Comparison of ENCODE assay signal across 1 cellular context in the genomic region with DNA sequence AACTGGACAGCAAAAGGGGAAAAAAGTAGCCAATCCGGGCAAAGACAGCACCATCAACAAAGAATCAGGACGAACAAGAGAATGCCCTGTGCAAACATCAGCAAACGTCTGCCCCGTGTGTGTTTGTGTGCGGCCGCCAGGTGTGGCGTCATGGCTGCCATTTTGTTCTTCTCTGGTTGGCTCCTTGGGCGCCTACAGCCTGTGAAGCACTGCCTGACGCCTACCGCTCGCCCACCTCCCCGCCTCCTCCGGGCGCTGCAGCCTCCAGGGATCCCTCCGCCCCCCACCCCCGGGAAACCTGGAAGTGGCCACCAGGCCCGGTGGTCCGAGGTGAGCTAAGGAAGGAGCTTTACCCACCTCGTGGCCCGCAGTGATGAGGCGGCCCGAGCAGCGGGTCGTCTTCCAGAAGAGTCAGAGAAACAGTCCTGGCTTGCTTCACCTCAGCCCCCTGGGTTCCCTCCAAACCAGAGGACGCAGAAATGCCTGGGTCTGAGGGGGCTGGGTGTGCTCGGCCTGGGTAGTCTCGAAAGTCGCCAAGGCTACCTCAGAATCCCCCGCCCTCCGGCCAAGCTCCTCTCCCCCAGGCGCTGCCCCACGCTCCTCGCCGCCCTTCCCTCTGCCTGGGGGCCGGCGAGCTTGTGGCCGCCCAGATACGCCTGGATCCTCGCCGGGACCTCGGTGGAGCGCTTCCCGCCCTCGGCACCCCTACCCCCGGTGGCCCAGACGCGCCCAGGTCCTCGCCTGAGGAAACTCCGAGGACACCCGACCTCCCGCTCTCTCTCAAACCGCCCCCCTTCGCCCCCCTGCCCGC.
TF ChIP-seq lines count a peak whose summit lies in the region.

No MANE protein-coding gene starts in this region.

TF ChIP-seq in K562, 482 proteins besides CTCF, POLR2A, EP300 and RAD21 (continues in another document):
- TF ChIP-seq SMAD3 (CRISPR knock-in tag; conservative IDR thresholded peaks at IDR 0.05): 0 out of 2 replicates have a peak, but pooled peaks have one; percentile 6
- TF ChIP-seq, protein P1, sequence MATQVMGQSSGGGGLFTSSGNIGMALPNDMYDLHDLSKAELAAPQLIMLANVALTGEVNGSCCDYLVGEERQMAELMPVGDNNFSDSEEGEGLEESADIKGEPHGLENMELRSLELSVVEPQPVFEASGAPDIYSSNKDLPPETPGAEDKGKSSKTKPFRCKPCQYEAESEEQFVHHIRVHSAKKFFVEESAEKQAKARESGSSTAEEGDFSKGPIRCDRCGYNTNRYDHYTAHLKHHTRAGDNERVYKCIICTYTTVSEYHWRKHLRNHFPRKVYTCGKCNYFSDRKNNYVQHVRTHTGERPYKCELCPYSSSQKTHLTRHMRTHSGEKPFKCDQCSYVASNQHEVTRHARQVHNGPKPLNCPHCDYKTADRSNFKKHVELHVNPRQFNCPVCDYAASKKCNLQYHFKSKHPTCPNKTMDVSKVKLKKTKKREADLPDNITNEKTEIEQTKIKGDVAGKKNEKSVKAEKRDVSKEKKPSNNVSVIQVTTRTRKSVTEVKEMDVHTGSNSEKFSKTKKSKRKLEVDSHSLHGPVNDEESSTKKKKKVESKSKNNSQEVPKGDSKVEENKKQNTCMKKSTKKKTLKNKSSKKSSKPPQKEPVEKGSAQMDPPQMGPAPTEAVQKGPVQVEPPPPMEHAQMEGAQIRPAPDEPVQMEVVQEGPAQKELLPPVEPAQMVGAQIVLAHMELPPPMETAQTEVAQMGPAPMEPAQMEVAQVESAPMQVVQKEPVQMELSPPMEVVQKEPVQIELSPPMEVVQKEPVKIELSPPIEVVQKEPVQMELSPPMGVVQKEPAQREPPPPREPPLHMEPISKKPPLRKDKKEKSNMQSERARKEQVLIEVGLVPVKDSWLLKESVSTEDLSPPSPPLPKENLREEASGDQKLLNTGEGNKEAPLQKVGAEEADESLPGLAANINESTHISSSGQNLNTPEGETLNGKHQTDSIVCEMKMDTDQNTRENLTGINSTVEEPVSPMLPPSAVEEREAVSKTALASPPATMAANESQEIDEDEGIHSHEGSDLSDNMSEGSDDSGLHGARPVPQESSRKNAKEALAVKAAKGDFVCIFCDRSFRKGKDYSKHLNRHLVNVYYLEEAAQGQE (CRISPR knock-in tag; IDR thresholded peaks at IDR 0.05; ENCODE audit: low read depth): no peak
- TF ChIP-seq, protein P2, sequence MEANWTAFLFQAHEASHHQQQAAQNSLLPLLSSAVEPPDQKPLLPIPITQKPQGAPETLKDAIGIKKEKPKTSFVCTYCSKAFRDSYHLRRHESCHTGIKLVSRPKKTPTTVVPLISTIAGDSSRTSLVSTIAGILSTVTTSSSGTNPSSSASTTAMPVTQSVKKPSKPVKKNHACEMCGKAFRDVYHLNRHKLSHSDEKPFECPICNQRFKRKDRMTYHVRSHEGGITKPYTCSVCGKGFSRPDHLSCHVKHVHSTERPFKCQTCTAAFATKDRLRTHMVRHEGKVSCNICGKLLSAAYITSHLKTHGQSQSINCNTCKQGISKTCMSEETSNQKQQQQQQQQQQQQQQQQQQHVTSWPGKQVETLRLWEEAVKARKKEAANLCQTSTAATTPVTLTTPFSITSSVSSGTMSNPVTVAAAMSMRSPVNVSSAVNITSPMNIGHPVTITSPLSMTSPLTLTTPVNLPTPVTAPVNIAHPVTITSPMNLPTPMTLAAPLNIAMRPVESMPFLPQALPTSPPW (CRISPR knock-in tag; IDR thresholded peaks at IDR 0.05): peak; percentile 27
- TF ChIP-seq, protein P3, sequence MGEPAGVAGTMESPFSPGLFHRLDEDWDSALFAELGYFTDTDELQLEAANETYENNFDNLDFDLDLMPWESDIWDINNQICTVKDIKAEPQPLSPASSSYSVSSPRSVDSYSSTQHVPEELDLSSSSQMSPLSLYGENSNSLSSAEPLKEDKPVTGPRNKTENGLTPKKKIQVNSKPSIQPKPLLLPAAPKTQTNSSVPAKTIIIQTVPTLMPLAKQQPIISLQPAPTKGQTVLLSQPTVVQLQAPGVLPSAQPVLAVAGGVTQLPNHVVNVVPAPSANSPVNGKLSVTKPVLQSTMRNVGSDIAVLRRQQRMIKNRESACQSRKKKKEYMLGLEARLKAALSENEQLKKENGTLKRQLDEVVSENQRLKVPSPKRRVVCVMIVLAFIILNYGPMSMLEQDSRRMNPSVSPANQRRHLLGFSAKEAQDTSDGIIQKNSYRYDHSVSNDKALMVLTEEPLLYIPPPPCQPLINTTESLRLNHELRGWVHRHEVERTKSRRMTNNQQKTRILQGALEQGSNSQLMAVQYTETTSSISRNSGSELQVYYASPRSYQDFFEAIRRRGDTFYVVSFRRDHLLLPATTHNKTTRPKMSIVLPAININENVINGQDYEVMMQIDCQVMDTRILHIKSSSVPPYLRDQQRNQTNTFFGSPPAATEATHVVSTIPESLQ (CRISPR knock-in tag; IDR thresholded peaks at IDR 0.05): no peak
- peak; percentile 62; the same call in 1 of the 2 replicates for TF ChIP-seq CXXC5 (CRISPR knock-in tag; IDR thresholded peaks at IDR 0.05)
- TF ChIP-seq, protein P4, sequence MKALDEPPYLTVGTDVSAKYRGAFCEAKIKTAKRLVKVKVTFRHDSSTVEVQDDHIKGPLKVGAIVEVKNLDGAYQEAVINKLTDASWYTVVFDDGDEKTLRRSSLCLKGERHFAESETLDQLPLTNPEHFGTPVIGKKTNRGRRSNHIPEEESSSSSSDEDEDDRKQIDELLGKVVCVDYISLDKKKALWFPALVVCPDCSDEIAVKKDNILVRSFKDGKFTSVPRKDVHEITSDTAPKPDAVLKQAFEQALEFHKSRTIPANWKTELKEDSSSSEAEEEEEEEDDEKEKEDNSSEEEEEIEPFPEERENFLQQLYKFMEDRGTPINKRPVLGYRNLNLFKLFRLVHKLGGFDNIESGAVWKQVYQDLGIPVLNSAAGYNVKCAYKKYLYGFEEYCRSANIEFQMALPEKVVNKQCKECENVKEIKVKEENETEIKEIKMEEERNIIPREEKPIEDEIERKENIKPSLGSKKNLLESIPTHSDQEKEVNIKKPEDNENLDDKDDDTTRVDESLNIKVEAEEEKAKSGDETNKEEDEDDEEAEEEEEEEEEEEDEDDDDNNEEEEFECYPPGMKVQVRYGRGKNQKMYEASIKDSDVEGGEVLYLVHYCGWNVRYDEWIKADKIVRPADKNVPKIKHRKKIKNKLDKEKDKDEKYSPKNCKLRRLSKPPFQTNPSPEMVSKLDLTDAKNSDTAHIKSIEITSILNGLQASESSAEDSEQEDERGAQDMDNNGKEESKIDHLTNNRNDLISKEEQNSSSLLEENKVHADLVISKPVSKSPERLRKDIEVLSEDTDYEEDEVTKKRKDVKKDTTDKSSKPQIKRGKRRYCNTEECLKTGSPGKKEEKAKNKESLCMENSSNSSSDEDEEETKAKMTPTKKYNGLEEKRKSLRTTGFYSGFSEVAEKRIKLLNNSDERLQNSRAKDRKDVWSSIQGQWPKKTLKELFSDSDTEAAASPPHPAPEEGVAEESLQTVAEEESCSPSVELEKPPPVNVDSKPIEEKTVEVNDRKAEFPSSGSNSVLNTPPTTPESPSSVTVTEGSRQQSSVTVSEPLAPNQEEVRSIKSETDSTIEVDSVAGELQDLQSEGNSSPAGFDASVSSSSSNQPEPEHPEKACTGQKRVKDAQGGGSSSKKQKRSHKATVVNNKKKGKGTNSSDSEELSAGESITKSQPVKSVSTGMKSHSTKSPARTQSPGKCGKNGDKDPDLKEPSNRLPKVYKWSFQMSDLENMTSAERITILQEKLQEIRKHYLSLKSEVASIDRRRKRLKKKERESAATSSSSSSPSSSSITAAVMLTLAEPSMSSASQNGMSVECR (CRISPR knock-in tag; IDR thresholded peaks at IDR 0.05): no peak
- no peak for TF ChIP-seq ZNF384 (IDR thresholded peaks at IDR 0.05; ENCODE audit: low read depth, low read length)
- peak; percentile 76; the same call in 1 of the 2 replicates for TF ChIP-seq ZNF583 (CRISPR knock-in tag; IDR thresholded peaks at IDR 0.05)
- TF ChIP-seq RBM15 (IDR thresholded peaks at IDR 0.05; ENCODE audit: insufficient read depth, low read length): no peak
- 0 out of 2 replicates have a peak, but pooled peaks have one; percentile 66 for TF ChIP-seq RBM14 (IDR thresholded peaks at IDR 0.05; ENCODE audit: borderline replicate concordance, insufficient read depth, low read depth, low read length)
- no peak for TF ChIP-seq SMAD1 (IDR thresholded peaks at IDR 0.05; ENCODE audit: low read depth, low read length, partially characterized antibody)
- TF ChIP-seq, protein P5, sequence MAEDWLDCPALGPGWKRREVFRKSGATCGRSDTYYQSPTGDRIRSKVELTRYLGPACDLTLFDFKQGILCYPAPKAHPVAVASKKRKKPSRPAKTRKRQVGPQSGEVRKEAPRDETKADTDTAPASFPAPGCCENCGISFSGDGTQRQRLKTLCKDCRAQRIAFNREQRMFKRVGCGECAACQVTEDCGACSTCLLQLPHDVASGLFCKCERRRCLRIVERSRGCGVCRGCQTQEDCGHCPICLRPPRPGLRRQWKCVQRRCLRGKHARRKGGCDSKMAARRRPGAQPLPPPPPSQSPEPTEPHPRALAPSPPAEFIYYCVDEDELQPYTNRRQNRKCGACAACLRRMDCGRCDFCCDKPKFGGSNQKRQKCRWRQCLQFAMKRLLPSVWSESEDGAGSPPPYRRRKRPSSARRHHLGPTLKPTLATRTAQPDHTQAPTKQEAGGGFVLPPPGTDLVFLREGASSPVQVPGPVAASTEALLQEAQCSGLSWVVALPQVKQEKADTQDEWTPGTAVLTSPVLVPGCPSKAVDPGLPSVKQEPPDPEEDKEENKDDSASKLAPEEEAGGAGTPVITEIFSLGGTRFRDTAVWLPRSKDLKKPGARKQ (CRISPR knock-in tag; IDR thresholded peaks at IDR 0.05): no peak
- TF ChIP-seq, protein P6, sequence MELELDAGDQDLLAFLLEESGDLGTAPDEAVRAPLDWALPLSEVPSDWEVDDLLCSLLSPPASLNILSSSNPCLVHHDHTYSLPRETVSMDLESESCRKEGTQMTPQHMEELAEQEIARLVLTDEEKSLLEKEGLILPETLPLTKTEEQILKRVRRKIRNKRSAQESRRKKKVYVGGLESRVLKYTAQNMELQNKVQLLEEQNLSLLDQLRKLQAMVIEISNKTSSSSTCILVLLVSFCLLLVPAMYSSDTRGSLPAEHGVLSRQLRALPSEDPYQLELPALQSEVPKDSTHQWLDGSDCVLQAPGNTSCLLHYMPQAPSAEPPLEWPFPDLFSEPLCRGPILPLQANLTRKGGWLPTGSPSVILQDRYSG (tag; conservative IDR thresholded peaks at IDR 0.05; ENCODE audit: low read depth): peak; percentile 74; the same call in 1 of the 2 replicates
- TF ChIP-seq, protein P7, sequence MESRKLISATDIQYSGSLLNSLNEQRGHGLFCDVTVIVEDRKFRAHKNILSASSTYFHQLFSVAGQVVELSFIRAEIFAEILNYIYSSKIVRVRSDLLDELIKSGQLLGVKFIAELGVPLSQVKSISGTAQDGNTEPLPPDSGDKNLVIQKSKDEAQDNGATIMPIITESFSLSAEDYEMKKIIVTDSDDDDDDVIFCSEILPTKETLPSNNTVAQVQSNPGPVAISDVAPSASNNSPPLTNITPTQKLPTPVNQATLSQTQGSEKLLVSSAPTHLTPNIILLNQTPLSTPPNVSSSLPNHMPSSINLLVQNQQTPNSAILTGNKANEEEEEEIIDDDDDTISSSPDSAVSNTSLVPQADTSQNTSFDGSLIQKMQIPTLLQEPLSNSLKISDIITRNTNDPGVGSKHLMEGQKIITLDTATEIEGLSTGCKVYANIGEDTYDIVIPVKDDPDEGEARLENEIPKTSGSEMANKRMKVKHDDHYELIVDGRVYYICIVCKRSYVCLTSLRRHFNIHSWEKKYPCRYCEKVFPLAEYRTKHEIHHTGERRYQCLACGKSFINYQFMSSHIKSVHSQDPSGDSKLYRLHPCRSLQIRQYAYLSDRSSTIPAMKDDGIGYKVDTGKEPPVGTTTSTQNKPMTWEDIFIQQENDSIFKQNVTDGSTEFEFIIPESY (CRISPR knock-in tag; IDR thresholded peaks at IDR 0.05): peak; percentile 66; the same call in 1 of the 2 replicates
- peak; percentile 1 for TF ChIP-seq CHD4 (IDR thresholded peaks at IDR 0.05; ENCODE audit: insufficient read depth, insufficient replicate concordance, low read depth, low read length, poor library complexity, severe bottlenecking)
- TF ChIP-seq PTTG1 (tag; IDR thresholded peaks at IDR 0.05; ENCODE audit: low read depth): peak; percentile 19; the same call in 1 of the 2 replicates
- TF ChIP-seq MEF2D (tag; conservative IDR thresholded peaks at IDR 0.05; ENCODE audit: low read depth): peak; percentile 81
- TF ChIP-seq, protein P8, sequence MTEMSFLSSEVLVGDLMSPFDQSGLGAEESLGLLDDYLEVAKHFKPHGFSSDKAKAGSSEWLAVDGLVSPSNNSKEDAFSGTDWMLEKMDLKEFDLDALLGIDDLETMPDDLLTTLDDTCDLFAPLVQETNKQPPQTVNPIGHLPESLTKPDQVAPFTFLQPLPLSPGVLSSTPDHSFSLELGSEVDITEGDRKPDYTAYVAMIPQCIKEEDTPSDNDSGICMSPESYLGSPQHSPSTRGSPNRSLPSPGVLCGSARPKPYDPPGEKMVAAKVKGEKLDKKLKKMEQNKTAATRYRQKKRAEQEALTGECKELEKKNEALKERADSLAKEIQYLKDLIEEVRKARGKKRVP (CRISPR knock-in tag; IDR thresholded peaks at IDR 0.05): 0 out of 2 replicates have a peak, but pooled peaks have one; percentile 6
- peak; percentile 49; the same call in 1 of the 2 replicates for TF ChIP-seq ZNF311 (CRISPR knock-in tag; IDR thresholded peaks at IDR 0.05)
- TF ChIP-seq YY1 (IDR thresholded peaks at IDR 0.05; ENCODE audit: borderline replicate concordance in 1 of 3, control insufficient read depth in 1 of 3, extremely low read depth in 1 of 3, insufficient read depth in 3 of 3, insufficient read length in 1 of 3, insufficient replicate concordance in 2 of 3, low read depth in 1 of 3, low read length in 2 of 3): peak; percentile 45 to 86 (median 65)
- TF ChIP-seq HMGN3 (IDR thresholded peaks at IDR 0.05; ENCODE audit: borderline replicate concordance, extremely low read depth, insufficient read length, low read depth, low read length): peak; percentile 30
- no peak for TF ChIP-seq ATF1 (CRISPR knock-in tag; IDR thresholded peaks at IDR 0.05)
- peak; percentile 53 for TF ChIP-seq ATF1 (tag; IDR thresholded peaks at IDR 0.05)
- TF ChIP-seq SMAD4 (CRISPR knock-in tag; conservative IDR thresholded peaks at IDR 0.05): peak; percentile 58; the same call in 1 of the 2 replicates
- no peak for TF ChIP-seq CBX8 (IDR thresholded peaks at IDR 0.05; ENCODE audit: borderline replicate concordance, extremely low read depth, low read depth, low read length, poor library complexity, severe bottlenecking)
- no peak for TF ChIP-seq ZNF431 (CRISPR knock-in tag; IDR thresholded peaks at IDR 0.05)
- TF ChIP-seq, protein P9, sequence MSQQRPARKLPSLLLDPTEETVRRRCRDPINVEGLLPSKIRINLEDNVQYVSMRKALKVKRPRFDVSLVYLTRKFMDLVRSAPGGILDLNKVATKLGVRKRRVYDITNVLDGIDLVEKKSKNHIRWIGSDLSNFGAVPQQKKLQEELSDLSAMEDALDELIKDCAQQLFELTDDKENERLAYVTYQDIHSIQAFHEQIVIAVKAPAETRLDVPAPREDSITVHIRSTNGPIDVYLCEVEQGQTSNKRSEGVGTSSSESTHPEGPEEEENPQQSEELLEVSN (IDR thresholded peaks at IDR 0.05; ENCODE audit: borderline replicate concordance in 1 of 2, extremely low read depth in 1 of 2, insufficient read depth in 1 of 2, insufficient read length in 1 of 2, low read depth in 1 of 2, low read length in 1 of 2, poor library complexity in 1 of 2, severe bottlenecking in 1 of 2): peak; percentile 59 to 68
- no peak for TF ChIP-seq HNRNPL (IDR thresholded peaks at IDR 0.05; ENCODE audit: low read depth, low read length)
- no peak for TF ChIP-seq E2F3 (CRISPR knock-in tag; IDR thresholded peaks at IDR 0.05)
- TF ChIP-seq NCOA1 (IDR thresholded peaks at IDR 0.05; ENCODE audit: low read depth): no peak
- peak; percentile 93 for TF ChIP-seq DMBX1 (CRISPR knock-in tag; IDR thresholded peaks at IDR 0.05; ENCODE audit: borderline replicate concordance)
- peak; percentile 51 for TF ChIP-seq ETV1 (tag; conservative IDR thresholded peaks at IDR 0.05; ENCODE audit: low read depth)
- peak; percentile 88 for TF ChIP-seq ZNF175 (CRISPR knock-in tag; IDR thresholded peaks at IDR 0.05; ENCODE audit: low read depth)
- TF ChIP-seq NR2C1 (IDR thresholded peaks at IDR 0.05): no peak
- peak; percentile 60; the same call in 1 of the 2 replicates for TF ChIP-seq NR2C1 (tag; IDR thresholded peaks at IDR 0.05)
- TF ChIP-seq PML (IDR thresholded peaks at IDR 0.05; ENCODE audit: low read length): no peak
